ENCODE assay signal across 14 cellular contexts in genomic region chr4:183342541-183343533, GRCh38. TPM values are rescaled to one million over a fixed set of nuclear protein-coding genes. Genes with fewer than 3 reads are reported as not detected.
A peak's percentile ranks its signal among the peaks of the same experiment; 100 is the strongest.
DNase-seq lines count a peak whose midpoint lies in the region; ATAC-seq, FAIRE-seq and TF ChIP-seq lines count a peak whose summit lies in the region.
"Had no signal": no experiment of that assay in that cellular context is flagged by ENCODE, and none has a peak within 500 bp of the region (broad histone marks: within the 10 kb centered on the region; RNA-seq: fewer than 3 reads in every experiment).

No MANE protein-coding gene starts in this region.

- intact Hi-C loops in activated CD4-positive, alpha-beta T cell treated with anti-CD3 and anti-CD28 coated beads for 36 hours (cut with DNase I, micrococcal nuclease) = no loop called here
- intact Hi-C loops in activated CD4-positive, alpha-beta T cell treated with anti-CD3 and anti-CD28 coated beads, Interleukin-2, amount 10 ng/mL, durations not matched to agents 24 days and 14 days (cut with micrococcal nuclease) = no loop called here

- no peak overlapping the region for H3K4me3 ChIP-seq in keratinocyte (ENCODE audit: control insufficient read depth in 2 of 3, extremely low read depth in 1 of 3, insufficient read depth in 2 of 3, low read depth in 1 of 3, low read length in 3 of 3)
- H3K4me3 ChIP-seq: SK-N-MC had no signal

- H3K36me3 ChIP-seq in keratinocyte (ENCODE audit: control insufficient read depth in 2 of 2, extremely low read depth in 1 of 2, insufficient read depth in 2 of 2, low read length in 2 of 2) = no peaks in the 10 kb centered on the region

- no peaks in the 10 kb centered on the region for H3K9me1 ChIP-seq in keratinocyte (ENCODE audit: control insufficient read depth, extremely low read depth, insufficient read depth, low read length)

- no peak overlapping the region for H3K4me3 Mint-ChIP-seq in activated CD4-positive, alpha-beta T cell treated with anti-CD3 and anti-CD28 coated beads for 36 hours
- no peak overlapping the region for H3K4me3 Mint-ChIP-seq in activated CD4-positive, alpha-beta T cell treated with anti-CD3 and anti-CD28 coated beads, Interleukin-2, amount 10 ng/mL, durations not matched to agents 24 days and 14 days
- H3K4me3 Mint-ChIP-seq in activated T-helper 17 cell treated with anti-CD3 and anti-CD28 coated beads, Interleukin-2, amount 50 U/mL, for 72 hours = peak overlapping the region; percentile 55
- H3K4me3 Mint-ChIP-seq in stimulated activated memory B cell treated with anti-CD40 and anti-IgM and Interleukin-4, amounts not matched to agents 10 μg/mL and 1 μg/mL and 100 μg/mL, for 72 hours = no peak overlapping the region
- no peak overlapping the region for H3K4me3 Mint-ChIP-seq in T-helper 2 cell treated with Interferon-gamma antibody and Interleukin-4, amounts not matched to agents 5 μg/mL and 100 μg/mL, for 36 hours
- H3K4me3 Mint-ChIP-seq: memory B cell had no signal

- no peaks in the 10 kb centered on the region for H3K9me3 ChIP-seq in keratinocyte (ENCODE audit: control insufficient read depth, low read depth, low read length)

- H3K27ac ChIP-seq in keratinocyte (ENCODE audit: control insufficient read depth, insufficient read depth, low read length) = no peak overlapping the region
- H3K27ac ChIP-seq: SK-N-MC had no signal

- no peaks in the 10 kb centered on the region for H3K9me3 Mint-ChIP-seq in activated CD4-positive, alpha-beta T cell treated with anti-CD3 and anti-CD28 coated beads for 36 hours (ENCODE audit: low read depth)
- no peaks in the 10 kb centered on the region for H3K9me3 Mint-ChIP-seq in activated CD4-positive, alpha-beta T cell treated with anti-CD3 and anti-CD28 coated beads, Interleukin-2, amount 10 ng/mL, durations not matched to agents 24 days and 14 days
- no peaks in the 10 kb centered on the region for H3K9me3 Mint-ChIP-seq in activated T-helper 17 cell treated with anti-CD3 and anti-CD28 coated beads, Interleukin-2, amount 50 U/mL, for 72 hours
- no peaks in the 10 kb centered on the region for H3K9me3 Mint-ChIP-seq in stimulated activated memory B cell treated with anti-CD40 and anti-IgM and Interleukin-4, amounts not matched to agents 10 μg/mL and 1 μg/mL and 100 μg/mL, for 72 hours
- H3K9me3 Mint-ChIP-seq in T-helper 2 cell treated with Interferon-gamma antibody and Interleukin-4, amounts not matched to agents 5 μg/mL and 100 μg/mL, for 36 hours = no peaks in the 10 kb centered on the region
- H3K9me3 Mint-ChIP-seq: memory B cell had no signal

- no peaks in the 10 kb centered on the region for H4K20me1 ChIP-seq in keratinocyte (ENCODE audit: control insufficient read depth, extremely low read depth, insufficient read depth, low read length)

- CTCF ChIA-PET in activated CD4-positive, alpha-beta T cell treated with anti-CD3 and anti-CD28 coated beads for 36 hours (lab: Charles Lee) = interaction anchor here (0.6 kb wide), 1 partner anchor 1762 kb away, joined by 3 read pairs; no protein-coding TSS in a partner anchor

- TF ChIP-seq CTCF in keratinocyte (optimal IDR thresholded peaks at IDR 0.05 in 1 of 3, IDR thresholded peaks at IDR 0.05 in 1 of 3, conservative IDR thresholded peaks at IDR 0.05 in 1 of 3; ENCODE audit: extremely low read depth in 1 of 3, insufficient read depth in 2 of 3, low read length in 3 of 3) = no peak

- no peak for FAIRE-seq in keratinocyte (lab: Jason Lieb, UNC)

- peak; percentile 14 for DNase-seq in activated CD4-positive, alpha-beta T cell treated with anti-CD3 and anti-CD28 coated beads for 36 hours
- no peak for DNase-seq in activated CD4-positive, alpha-beta T cell treated with anti-CD3 and anti-CD28 coated beads, Interleukin-2, amount 10 ng/mL, durations not matched to agents 24 days and 14 days
- DNase-seq in keratinocyte (ENCODE audit: low read depth, low spot score) = no peak
- no peak for DNase-seq in NCI-H510A (lab: John Stamatoyannopoulos, UW)
- no peak for DNase-seq in T-helper 2 cell treated with Interferon-gamma antibody and Interleukin-4, amounts not matched to agents 5 μg/mL and 100 μg/mL, for 36 hours (ENCODE audit: low spot score)
- DNase-seq in OCI-M2 (lab: John Stamatoyannopoulos, UW; ENCODE audit: unreplicated experiment) = no peak
- DNase-seq: activated CD4-positive, alpha-beta T cell treated with anti-CD3 and anti-CD28 coated beads, Interleukin-2, amount 50 U/mL, for 48 hours; NCI-H2171; stimulated activated CD4-positive, alpha-beta T cell treated with anti-CD3 and anti-CD28 coated beads, Interleukin-12 subunit alpha, Interleukin-12 subunit beta, amount 100 ng/mL, for 4 hours; stimulated activated naive CD4-positive, alpha-beta T cell had no signal

- H3K4me1 ChIP-seq in keratinocyte (ENCODE audit: control insufficient read depth, extremely low read depth, insufficient read depth, low read length) = no peaks in the 10 kb centered on the region

- no peak overlapping the region for H3K9ac ChIP-seq in keratinocyte (ENCODE audit: control insufficient read depth, extremely low read depth, insufficient read depth, low read length)

- H3K27ac Mint-ChIP-seq in activated CD4-positive, alpha-beta T cell treated with anti-CD3 and anti-CD28 coated beads for 36 hours = no peak overlapping the region
- no peak overlapping the region for H3K27ac Mint-ChIP-seq in activated CD4-positive, alpha-beta T cell treated with anti-CD3 and anti-CD28 coated beads, Interleukin-2, amount 10 ng/mL, durations not matched to agents 24 days and 14 days
- no peak overlapping the region for H3K27ac Mint-ChIP-seq in activated T-helper 17 cell treated with anti-CD3 and anti-CD28 coated beads, Interleukin-2, amount 50 U/mL, for 72 hours
- H3K27ac Mint-ChIP-seq in stimulated activated memory B cell treated with anti-CD40 and anti-IgM and Interleukin-4, amounts not matched to agents 10 μg/mL and 1 μg/mL and 100 μg/mL, for 72 hours = no peak overlapping the region
- H3K27ac Mint-ChIP-seq in T-helper 2 cell treated with Interferon-gamma antibody and Interleukin-4, amounts not matched to agents 5 μg/mL and 100 μg/mL, for 36 hours = no peak overlapping the region
- H3K27ac Mint-ChIP-seq: memory B cell had no signal

- H3K4me1 Mint-ChIP-seq in activated CD4-positive, alpha-beta T cell treated with anti-CD3 and anti-CD28 coated beads for 36 hours = no peaks in the 10 kb centered on the region
- H3K4me1 Mint-ChIP-seq in activated CD4-positive, alpha-beta T cell treated with anti-CD3 and anti-CD28 coated beads, Interleukin-2, amount 10 ng/mL, durations not matched to agents 24 days and 14 days = peaks cover 3% of the 10 kb centered on the region
- H3K4me1 Mint-ChIP-seq in activated T-helper 17 cell treated with anti-CD3 and anti-CD28 coated beads, Interleukin-2, amount 50 U/mL, for 72 hours = no peaks in the 10 kb centered on the region
- H3K4me1 Mint-ChIP-seq in stimulated activated memory B cell treated with anti-CD40 and anti-IgM and Interleukin-4, amounts not matched to agents 10 μg/mL and 1 μg/mL and 100 μg/mL, for 72 hours = peaks cover 5% of the 10 kb centered on the region
- H3K4me1 Mint-ChIP-seq in T-helper 2 cell treated with Interferon-gamma antibody and Interleukin-4, amounts not matched to agents 5 μg/mL and 100 μg/mL, for 36 hours (ENCODE audit: low read depth) = no peaks in the 10 kb centered on the region
- H3K4me1 Mint-ChIP-seq: memory B cell had no signal

- no peaks in the 10 kb centered on the region for H3K79me2 ChIP-seq in keratinocyte (ENCODE audit: control insufficient read depth, insufficient read depth, low read length)

- no peaks in the 10 kb centered on the region for H3K36me3 Mint-ChIP-seq in activated CD4-positive, alpha-beta T cell treated with anti-CD3 and anti-CD28 coated beads for 36 hours (ENCODE audit: low read depth)
- H3K36me3 Mint-ChIP-seq in activated CD4-positive, alpha-beta T cell treated with anti-CD3 and anti-CD28 coated beads, Interleukin-2, amount 10 ng/mL, durations not matched to agents 24 days and 14 days (ENCODE audit: low read depth) = no peaks in the 10 kb centered on the region
- H3K36me3 Mint-ChIP-seq in activated T-helper 17 cell treated with anti-CD3 and anti-CD28 coated beads, Interleukin-2, amount 50 U/mL, for 72 hours (ENCODE audit: low read depth) = no peaks in the 10 kb centered on the region
- no peaks in the 10 kb centered on the region for H3K36me3 Mint-ChIP-seq in stimulated activated memory B cell treated with anti-CD40 and anti-IgM and Interleukin-4, amounts not matched to agents 10 μg/mL and 1 μg/mL and 100 μg/mL, for 72 hours
- H3K36me3 Mint-ChIP-seq in T-helper 2 cell treated with Interferon-gamma antibody and Interleukin-4, amounts not matched to agents 5 μg/mL and 100 μg/mL, for 36 hours (ENCODE audit: low read depth) = no peaks in the 10 kb centered on the region
- H3K36me3 Mint-ChIP-seq: memory B cell had no signal

- H3K27me3 Mint-ChIP-seq in activated CD4-positive, alpha-beta T cell treated with anti-CD3 and anti-CD28 coated beads for 36 hours = peaks cover 17% of the 10 kb centered on the region
- H3K27me3 Mint-ChIP-seq in activated CD4-positive, alpha-beta T cell treated with anti-CD3 and anti-CD28 coated beads, Interleukin-2, amount 10 ng/mL, durations not matched to agents 24 days and 14 days = peaks cover 12% of the 10 kb centered on the region
- H3K27me3 Mint-ChIP-seq in activated T-helper 17 cell treated with anti-CD3 and anti-CD28 coated beads, Interleukin-2, amount 50 U/mL, for 72 hours = peaks cover 3% of the 10 kb centered on the region
- H3K27me3 Mint-ChIP-seq in stimulated activated memory B cell treated with anti-CD40 and anti-IgM and Interleukin-4, amounts not matched to agents 10 μg/mL and 1 μg/mL and 100 μg/mL, for 72 hours = peaks cover 32% of the 10 kb centered on the region
- peaks cover 7% of the 10 kb centered on the region for H3K27me3 Mint-ChIP-seq in T-helper 2 cell treated with Interferon-gamma antibody and Interleukin-4, amounts not matched to agents 5 μg/mL and 100 μg/mL, for 36 hours (ENCODE audit: low read depth)

- peaks cover 5% of the 10 kb centered on the region for H3K27me3 ChIP-seq in keratinocyte (ENCODE audit: control insufficient read depth, extremely low read depth, insufficient read depth, low read length)

- peak; percentile 23 for ATAC-seq in activated CD4-positive, alpha-beta T cell treated with anti-CD3 and anti-CD28 coated beads for 36 hours
- ATAC-seq in activated T-helper 17 cell treated with anti-CD3 and anti-CD28 coated beads, Interleukin-2, amount 50 U/mL, for 72 hours (replicated peaks) = peak; percentile 40
- peak; percentile 20 for ATAC-seq in stimulated activated memory B cell treated with anti-CD40 and anti-IgM and Interleukin-4, amounts not matched to agents 10 μg/mL and 1 μg/mL and 100 μg/mL, for 72 hours

- dilution Hi-C loops in keratinocyte (cut with MboI; ENCODE audit: extremely low pct_ligation_motif_present, low sequenced_read_pairs) = no loop called here

- peak overlapping the region; percentile 19 for H2AFZ ChIP-seq in keratinocyte (ENCODE audit: control insufficient read depth, low read length)

- no peak overlapping the region for H3K4me2 ChIP-seq in keratinocyte (ENCODE audit: control insufficient read depth, extremely low read depth, insufficient read depth, low read depth, low read length)

- POLR2A ChIA-PET in activated CD4-positive, alpha-beta T cell treated with anti-CD3 and anti-CD28 coated beads for 36 hours (lab: Charles Lee) = interaction anchor here (0.7 kb wide), 2 partner anchors 895 to 1072 kb away, joined by 3 to 5 read pairs; no protein-coding TSS in a partner anchor

RNA-seq across cellular contexts. Expression of gene CLDN24, which starts 20.6 kb away (rescaled TPM):
- total RNA-seq in activated CD4-positive, alpha-beta T cell treated with anti-CD3 and anti-CD28 coated beads for 36 hours = not detected
- not detected in 2 replicates for total RNA-seq in activated CD4-positive, alpha-beta T cell treated with anti-CD3 and anti-CD28 coated beads, Interleukin-2, amount 10 ng/mL, durations not matched to agents 24 days and 14 days
- total RNA-seq in activated T-helper 17 cell treated with anti-CD3 and anti-CD28 coated beads, Interleukin-2, amount 50 U/mL, for 72 hours = not detected
- polyA plus RNA-seq in keratinocyte = not detected in 3 replicates
- polyA plus RNA-seq in keratinocyte (2011; ENCODE audit: low read depth) = not detected
- not detected in 2 replicates for polyA plus RNA-seq in keratinocyte (2011; cell fraction: cytosol; rRNA removed)
- not detected in 2 replicates for polyA plus RNA-seq in keratinocyte (2011; cell fraction: nucleus; rRNA removed)
- polyA plus RNA-seq in keratinocyte (2012; ENCODE audit: low replicate concordance) = not detected in 2 replicates
- polyA minus RNA-seq in keratinocyte = not detected in 3 replicates
- polyA minus RNA-seq in keratinocyte (2011; cell fraction: cytosol; rRNA and poly(A)+ RNA removed) = not detected
- not detected in 2 replicates for polyA minus RNA-seq in keratinocyte (2011; cell fraction: nucleus; rRNA and poly(A)+ RNA removed)

RNA-seq across cellular contexts. Expression of gene CLDN22, which starts 22.8 kb away (rescaled TPM):
- total RNA-seq in activated CD4-positive, alpha-beta T cell treated with anti-CD3 and anti-CD28 coated beads for 36 hours = not detected
- not detected in 2 replicates for total RNA-seq in activated CD4-positive, alpha-beta T cell treated with anti-CD3 and anti-CD28 coated beads, Interleukin-2, amount 10 ng/mL, durations not matched to agents 24 days and 14 days
- total RNA-seq in activated T-helper 17 cell treated with anti-CD3 and anti-CD28 coated beads, Interleukin-2, amount 50 U/mL, for 72 hours = not detected
- 0.03 TPM in 1 of 3 replicates, not detected in the others for polyA plus RNA-seq in keratinocyte
- polyA plus RNA-seq in keratinocyte (2011; ENCODE audit: low read depth) = not detected
- polyA plus RNA-seq in keratinocyte (2011; cell fraction: cytosol; rRNA removed) = not detected in 2 replicates
- polyA plus RNA-seq in keratinocyte (2011; cell fraction: nucleus; rRNA removed) = not detected in 2 replicates
- 0.06 and 0.17 TPM in 2 replicates for polyA plus RNA-seq in keratinocyte (2012; ENCODE audit: low replicate concordance)
- 0.13 TPM in 1 of 3 replicates, not detected in the others for polyA minus RNA-seq in keratinocyte
- not detected for polyA minus RNA-seq in keratinocyte (2011; cell fraction: cytosol; rRNA and poly(A)+ RNA removed)
- not detected in 2 replicates for polyA minus RNA-seq in keratinocyte (2011; cell fraction: nucleus; rRNA and poly(A)+ RNA removed)
